Comparison of ENCODE assay signal across 8 cellular contexts in the genomic region with DNA sequence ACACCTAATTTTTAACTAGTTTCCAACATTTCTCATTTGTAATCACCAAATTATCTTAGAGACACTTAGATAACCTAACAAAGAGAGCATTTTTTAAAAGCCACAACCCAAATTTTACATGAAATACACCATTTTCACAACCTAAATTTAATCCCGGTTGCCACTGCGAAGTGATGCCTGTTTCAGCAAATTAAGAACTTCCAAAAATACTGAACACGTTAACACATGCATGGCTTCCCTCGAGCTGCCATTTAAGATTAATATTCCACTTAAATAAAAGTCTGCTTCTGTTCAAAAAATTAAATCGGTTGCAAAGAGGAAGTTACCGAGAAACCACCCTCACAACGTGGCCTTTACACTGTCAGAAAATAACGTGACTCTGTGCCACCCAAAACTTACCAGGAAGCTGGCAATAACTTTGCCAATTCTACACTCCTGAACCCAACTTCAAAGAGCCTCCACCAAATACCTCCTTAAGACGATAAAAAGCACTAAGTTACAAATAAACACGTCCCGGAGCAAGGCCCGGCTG. TPM values are rescaled to one million over a fixed set of nuclear protein-coding genes. Genes with fewer than 3 reads are reported as not detected.
DNase-seq lines count a peak whose midpoint lies in the region; TF ChIP-seq lines count a peak whose summit lies in the region.

No MANE protein-coding gene starts in this region.

- H3K9me3 ChIP-seq in Peyer's patch (no peaks in the 10 kb centered on the region), colonic mucosa (no peaks in the 10 kb centered on the region), mucosa of rectum (ENCODE audit: control insufficient read depth in 2 of 2, low read length in 2 of 2) (no peaks in the 10 kb centered on the region)

- H3K27ac ChIP-seq in Peyer's patch = peak overlapping the region; percentile 99 to 100 (median 100)
- peak overlapping the region; percentile 97 for H3K27ac ChIP-seq in colonic mucosa
- peak overlapping the region; percentile 94 to 99 for H3K27ac ChIP-seq in mucosa of rectum (ENCODE audit: low read depth in 2 of 2, low read length in 2 of 2)

- peak overlapping the region; percentile 89 to 96 for H3K9ac ChIP-seq in colonic mucosa (ENCODE audit: low read depth in 2 of 2, low read length in 2 of 2)
- peak overlapping the region; percentile 80 to 94 for H3K9ac ChIP-seq in mucosa of rectum (ENCODE audit: low read depth in 1 of 2, low read length in 2 of 2)

- TF ChIP-seq CTCF in Peyer's patch (IDR thresholded peaks at IDR 0.05) (no peak), colonic mucosa (IDR thresholded peaks at IDR 0.05) (no peak)

- DNase-seq in stimulated activated CD4-positive, alpha-beta T cell treated with anti-CD3 and anti-CD28 coated beads, Interleukin-2, amount 100 ng/mL, for 4 hours (ENCODE audit: low read depth) = peak; percentile 18
- no peak for DNase-seq in stimulated activated CD4-positive, alpha-beta T cell treated with anti-CD3 and anti-CD28 coated beads, Interleukin-1b, Interleukin-23, amount 100 ng/mL, for 48 hours
- DNase-seq in Peyer's patch = peak in 1 of 3 donors; percentile 44
- peak; percentile 58 for DNase-seq in colonic mucosa
- no peak for DNase-seq in COLO829 (ENCODE audit: low spot score)
- DNase-seq in Ammon's horn (ENCODE audit: low spot score) = no peak
- DNase-seq in germinal center (ENCODE audit: low spot score) = no peak

- no peak for TF ChIP-seq POLR2A in Peyer's patch (IDR thresholded peaks at IDR 0.05)

- H3K4me1 ChIP-seq in Peyer's patch (peaks cover 0 to 34% (median 8%) of the 10 kb centered on the region in 4 donors), colonic mucosa (peaks cover 15% of the 10 kb centered on the region), mucosa of rectum (ENCODE audit: control insufficient read depth in 2 of 2, insufficient read depth in 2 of 2, low read length in 2 of 2) (peaks cover 29 to 40% of the 10 kb centered on the region in 2 donors)

- H3K4me3 ChIP-seq in Peyer's patch (peak overlapping the region; percentile 84 to 96 (median 94)), colonic mucosa (peak overlapping the region; percentile 68), mucosa of rectum (ENCODE audit: low read length in 2 of 2) (peak overlapping the region; percentile 89 to 94)

- intact Hi-C loops in colonic mucosa (cut with DNase I) = loop anchor here (2.0 to 10.0 kb wide), 4 partner anchors 96 to 1129 kb away; no protein-coding TSS in a partner anchor

- no peaks in the 10 kb centered on the region for H3K27me3 ChIP-seq in Peyer's patch
- H3K27me3 ChIP-seq in colonic mucosa = no peaks in the 10 kb centered on the region
- H3K27me3 ChIP-seq in mucosa of rectum (ENCODE audit: control insufficient read depth in 2 of 2, insufficient read depth in 2 of 2, low read length in 2 of 2) = no peaks in the 10 kb centered on the region

- no peaks in the 10 kb centered on the region for H3K36me3 ChIP-seq in Peyer's patch
- H3K36me3 ChIP-seq in colonic mucosa = no peaks in the 10 kb centered on the region
- H3K36me3 ChIP-seq in mucosa of rectum (ENCODE audit: control insufficient read depth in 2 of 2, insufficient read depth in 2 of 2, low read length in 2 of 2) = no peaks in the 10 kb centered on the region

RNA-seq across cellular contexts. Expression of a gene that starts 1.3 kb away (rescaled TPM):
- total RNA-seq in Peyer's patch (10 to 100 TPM; 40.7 to 81.7 (median 69.4) TPM), colonic mucosa (100 to 1,000 TPM; 202 to 226 TPM)

Comparison
In these comparisons a context has a peak if more than half of its experiments do, and no peak if none do; other contexts are left out.
1. DNase-seq: peak in stimulated activated CD4-positive, alpha-beta T cell treated with anti-CD3 and anti-CD28 coated beads, Interleukin-2, amount 100 ng/mL, for 4 hours (single experiment) and colonic mucosa (single experiment); none in stimulated activated CD4-positive, alpha-beta T cell treated with anti-CD3 and anti-CD28 coated beads, Interleukin-1b, Interleukin-23, amount 100 ng/mL, for 48 hours (single experiment), COLO829 (single experiment), Ammon's horn (single experiment) and germinal center (single experiment).
2. Peak in every context shown above with its lines, with median percentiles within 50 percentile points of each other: H3K27ac ChIP-seq and H3K4me3 ChIP-seq.